ENCODE assay signal across 3 cellular contexts in genomic region chr20:34343458-34344255, GRCh38.
TF ChIP-seq lines count a peak whose summit lies in the region.

No MANE protein-coding gene starts in this region.

TF ChIP-seq in K562, 482 proteins besides CTCF, POLR2A, EP300 and RAD21:
- TF ChIP-seq CTBP1 (IDR thresholded peaks at IDR 0.05; ENCODE audit: borderline replicate concordance), result peak; percentile 64; the same call in 1 of the 2 replicates
- TF ChIP-seq GTF3C2 (IDR thresholded peaks at IDR 0.05; ENCODE audit: borderline replicate concordance, extremely low read depth, insufficient read length), result peak; percentile 42
- no peak for TF ChIP-seq MED1 (CRISPR knock-in tag; IDR thresholded peaks at IDR 0.05; ENCODE audit: borderline replicate concordance)
- TF ChIP-seq NEUROD1 (IDR thresholded peaks at IDR 0.05; ENCODE audit: borderline replicate concordance, low read depth, low read length, partially characterized antibody), result no peak
- TF ChIP-seq RCOR1 (IDR thresholded peaks at IDR 0.05; ENCODE audit: borderline replicate concordance in 1 of 2, low read depth in 2 of 2, low read length in 2 of 2), result peak in 1 of 2 experiments; percentile 74; a peak in 1 of 4 replicates
- TF ChIP-seq, protein P1, sequence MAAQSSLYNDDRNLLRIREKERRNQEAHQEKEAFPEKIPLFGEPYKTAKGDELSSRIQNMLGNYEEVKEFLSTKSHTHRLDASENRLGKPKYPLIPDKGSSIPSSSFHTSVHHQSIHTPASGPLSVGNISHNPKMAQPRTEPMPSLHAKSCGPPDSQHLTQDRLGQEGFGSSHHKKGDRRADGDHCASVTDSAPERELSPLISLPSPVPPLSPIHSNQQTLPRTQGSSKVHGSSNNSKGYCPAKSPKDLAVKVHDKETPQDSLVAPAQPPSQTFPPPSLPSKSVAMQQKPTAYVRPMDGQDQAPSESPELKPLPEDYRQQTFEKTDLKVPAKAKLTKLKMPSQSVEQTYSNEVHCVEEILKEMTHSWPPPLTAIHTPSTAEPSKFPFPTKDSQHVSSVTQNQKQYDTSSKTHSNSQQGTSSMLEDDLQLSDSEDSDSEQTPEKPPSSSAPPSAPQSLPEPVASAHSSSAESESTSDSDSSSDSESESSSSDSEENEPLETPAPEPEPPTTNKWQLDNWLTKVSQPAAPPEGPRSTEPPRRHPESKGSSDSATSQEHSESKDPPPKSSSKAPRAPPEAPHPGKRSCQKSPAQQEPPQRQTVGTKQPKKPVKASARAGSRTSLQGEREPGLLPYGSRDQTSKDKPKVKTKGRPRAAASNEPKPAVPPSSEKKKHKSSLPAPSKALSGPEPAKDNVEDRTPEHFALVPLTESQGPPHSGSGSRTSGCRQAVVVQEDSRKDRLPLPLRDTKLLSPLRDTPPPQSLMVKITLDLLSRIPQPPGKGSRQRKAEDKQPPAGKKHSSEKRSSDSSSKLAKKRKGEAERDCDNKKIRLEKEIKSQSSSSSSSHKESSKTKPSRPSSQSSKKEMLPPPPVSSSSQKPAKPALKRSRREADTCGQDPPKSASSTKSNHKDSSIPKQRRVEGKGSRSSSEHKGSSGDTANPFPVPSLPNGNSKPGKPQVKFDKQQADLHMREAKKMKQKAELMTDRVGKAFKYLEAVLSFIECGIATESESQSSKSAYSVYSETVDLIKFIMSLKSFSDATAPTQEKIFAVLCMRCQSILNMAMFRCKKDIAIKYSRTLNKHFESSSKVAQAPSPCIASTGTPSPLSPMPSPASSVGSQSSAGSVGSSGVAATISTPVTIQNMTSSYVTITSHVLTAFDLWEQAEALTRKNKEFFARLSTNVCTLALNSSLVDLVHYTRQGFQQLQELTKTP (IDR thresholded peaks at IDR 0.05; ENCODE audit: low read depth in 1 of 2, partially characterized antibody in 2 of 2), result peak in 1 of 2 experiments; percentile 75
- TF ChIP-seq ASH1L (IDR thresholded peaks at IDR 0.05; ENCODE audit: borderline replicate concordance, low read depth, partially characterized antibody), result no peak

TF ChIP-seq in HepG2, 621 proteins besides CTCF, POLR2A, EP300 and RAD21 (continues in another document):
- TF ChIP-seq ZNF773 (CRISPR knock-in tag; IDR thresholded peaks at IDR 0.05; ENCODE audit: borderline replicate concordance) (no peak), REXO4 (CRISPR knock-in tag; IDR thresholded peaks at IDR 0.05; ENCODE audit: borderline replicate concordance) (no peak), MAF1 (CRISPR knock-in tag; IDR thresholded peaks at IDR 0.05; ENCODE audit: borderline replicate concordance) (no peak), ZNF839 (CRISPR knock-in tag; IDR thresholded peaks at IDR 0.05; ENCODE audit: borderline replicate concordance) (0 out of 2 replicates have a peak, but pooled peaks have one; percentile 33), ZNF382 (CRISPR knock-in tag; IDR thresholded peaks at IDR 0.05; ENCODE audit: borderline replicate concordance) (no peak), FOXO1 (CRISPR knock-in tag; IDR thresholded peaks at IDR 0.05) (no peak), ZNF138 (CRISPR knock-in tag; IDR thresholded peaks at IDR 0.05; ENCODE audit: low read depth) (no peak), ZKSCAN1 (IDR thresholded peaks at IDR 0.05; ENCODE audit: low read length) (no peak), YEATS4 (CRISPR knock-in tag; IDR thresholded peaks at IDR 0.05; ENCODE audit: borderline replicate concordance) (peak; percentile 39; the same call in 1 of the 2 replicates), ZNF383 (CRISPR knock-in tag; IDR thresholded peaks at IDR 0.05; ENCODE audit: borderline replicate concordance) (peak; percentile 89; the same call in 1 of the 2 replicates), DBP (CRISPR knock-in tag; IDR thresholded peaks at IDR 0.05; ENCODE audit: not compliant biosample characterization) (peak; percentile 17), GTF2F1 (IDR thresholded peaks at IDR 0.05; ENCODE audit: low read length) (no peak), NR2F1 (CRISPR knock-in tag; IDR thresholded peaks at IDR 0.05) (no peak), ZNF136 (CRISPR knock-in tag; IDR thresholded peaks at IDR 0.05; ENCODE audit: low read depth) (no peak), ZNF749 (CRISPR knock-in tag; IDR thresholded peaks at IDR 0.05; ENCODE audit: borderline replicate concordance) (no peak)
- TF ChIP-seq, protein P2, sequence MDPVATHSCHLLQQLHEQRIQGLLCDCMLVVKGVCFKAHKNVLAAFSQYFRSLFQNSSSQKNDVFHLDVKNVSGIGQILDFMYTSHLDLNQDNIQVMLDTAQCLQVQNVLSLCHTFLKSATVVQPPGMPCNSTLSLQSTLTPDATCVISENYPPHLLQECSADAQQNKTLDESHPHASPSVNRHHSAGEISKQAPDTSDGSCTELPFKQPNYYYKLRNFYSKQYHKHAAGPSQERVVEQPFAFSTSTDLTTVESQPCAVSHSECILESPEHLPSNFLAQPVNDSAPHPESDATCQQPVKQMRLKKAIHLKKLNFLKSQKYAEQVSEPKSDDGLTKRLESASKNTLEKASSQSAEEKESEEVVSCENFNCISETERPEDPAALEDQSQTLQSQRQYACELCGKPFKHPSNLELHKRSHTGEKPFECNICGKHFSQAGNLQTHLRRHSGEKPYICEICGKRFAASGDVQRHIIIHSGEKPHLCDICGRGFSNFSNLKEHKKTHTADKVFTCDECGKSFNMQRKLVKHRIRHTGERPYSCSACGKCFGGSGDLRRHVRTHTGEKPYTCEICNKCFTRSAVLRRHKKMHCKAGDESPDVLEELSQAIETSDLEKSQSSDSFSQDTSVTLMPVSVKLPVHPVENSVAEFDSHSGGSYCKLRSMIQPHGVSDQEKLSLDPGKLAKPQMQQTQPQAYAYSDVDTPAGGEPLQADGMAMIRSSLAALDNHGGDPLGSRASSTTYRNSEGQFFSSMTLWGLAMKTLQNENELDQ (CRISPR knock-in tag; IDR thresholded peaks at IDR 0.05; ENCODE audit: borderline replicate concordance), result no peak
- TF ChIP-seq, protein P3, sequence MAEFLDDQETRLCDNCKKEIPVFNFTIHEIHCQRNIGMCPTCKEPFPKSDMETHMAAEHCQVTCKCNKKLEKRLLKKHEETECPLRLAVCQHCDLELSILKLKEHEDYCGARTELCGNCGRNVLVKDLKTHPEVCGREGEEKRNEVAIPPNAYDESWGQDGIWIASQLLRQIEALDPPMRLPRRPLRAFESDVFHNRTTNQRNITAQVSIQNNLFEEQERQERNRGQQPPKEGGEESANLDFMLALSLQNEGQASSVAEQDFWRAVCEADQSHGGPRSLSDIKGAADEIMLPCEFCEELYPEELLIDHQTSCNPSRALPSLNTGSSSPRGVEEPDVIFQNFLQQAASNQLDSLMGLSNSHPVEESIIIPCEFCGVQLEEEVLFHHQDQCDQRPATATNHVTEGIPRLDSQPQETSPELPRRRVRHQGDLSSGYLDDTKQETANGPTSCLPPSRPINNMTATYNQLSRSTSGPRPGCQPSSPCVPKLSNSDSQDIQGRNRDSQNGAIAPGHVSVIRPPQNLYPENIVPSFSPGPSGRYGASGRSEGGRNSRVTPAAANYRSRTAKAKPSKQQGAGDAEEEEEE (CRISPR knock-in tag; IDR thresholded peaks at IDR 0.05; ENCODE audit: borderline replicate concordance), result no peak
- TF ChIP-seq, protein P4, sequence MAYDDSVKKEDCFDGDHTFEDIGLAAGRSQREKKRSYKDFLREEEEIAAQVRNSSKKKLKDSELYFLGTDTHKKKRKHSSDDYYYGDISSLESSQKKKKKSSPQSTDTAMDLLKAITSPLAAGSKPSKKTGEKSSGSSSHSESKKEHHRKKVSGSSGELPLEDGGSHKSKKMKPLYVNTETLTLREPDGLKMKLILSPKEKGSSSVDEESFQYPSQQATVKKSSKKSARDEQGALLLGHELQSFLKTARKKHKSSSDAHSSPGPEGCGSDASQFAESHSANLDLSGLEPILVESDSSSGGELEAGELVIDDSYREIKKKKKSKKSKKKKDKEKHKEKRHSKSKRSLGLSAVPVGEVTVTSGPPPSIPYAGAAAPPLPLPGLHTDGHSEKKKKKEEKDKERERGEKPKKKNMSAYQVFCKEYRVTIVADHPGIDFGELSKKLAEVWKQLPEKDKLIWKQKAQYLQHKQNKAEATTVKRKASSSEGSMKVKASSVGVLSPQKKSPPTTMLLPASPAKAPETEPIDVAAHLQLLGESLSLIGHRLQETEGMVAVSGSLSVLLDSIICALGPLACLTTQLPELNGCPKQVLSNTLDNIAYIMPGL (CRISPR knock-in tag; IDR thresholded peaks at IDR 0.05; ENCODE audit: borderline replicate concordance in 1 of 2, low read depth in 1 of 2), result 0 out of 4 replicates have a peak, but pooled peaks of 1 of the 2 experiments have one; percentile 16

TF ChIP-seq in GM23338, 12 proteins besides CTCF, POLR2A, EP300 and RAD21 (continues in another document):
- TF ChIP-seq CREB1 (CRISPR knock-in tag; IDR thresholded peaks at IDR 0.05; ENCODE audit: low read depth) (no peak), REST (IDR thresholded peaks at IDR 0.05; ENCODE audit: unreplicated experiment) (no peak), STAT1 (IDR thresholded peaks at IDR 0.05; ENCODE audit: unreplicated experiment) (no peak), JUNB (IDR thresholded peaks at IDR 0.05; ENCODE audit: unreplicated experiment) (no peak), NANOG (IDR thresholded peaks at IDR 0.05; ENCODE audit: borderline replicate concordance) (no peak), ZNF114 (CRISPR knock-in tag; IDR thresholded peaks at IDR 0.05) (no peak), POLR2AphosphoS5 (IDR thresholded peaks at IDR 0.05; ENCODE audit: low read depth) (no peak), EZH2 (IDR thresholded peaks at IDR 0.05; ENCODE audit: low read depth, unreplicated experiment) (no peak), ZNF331 (CRISPR knock-in tag; IDR thresholded peaks at IDR 0.05; ENCODE audit: low read depth) (no peak)
- TF ChIP-seq, protein P5, sequence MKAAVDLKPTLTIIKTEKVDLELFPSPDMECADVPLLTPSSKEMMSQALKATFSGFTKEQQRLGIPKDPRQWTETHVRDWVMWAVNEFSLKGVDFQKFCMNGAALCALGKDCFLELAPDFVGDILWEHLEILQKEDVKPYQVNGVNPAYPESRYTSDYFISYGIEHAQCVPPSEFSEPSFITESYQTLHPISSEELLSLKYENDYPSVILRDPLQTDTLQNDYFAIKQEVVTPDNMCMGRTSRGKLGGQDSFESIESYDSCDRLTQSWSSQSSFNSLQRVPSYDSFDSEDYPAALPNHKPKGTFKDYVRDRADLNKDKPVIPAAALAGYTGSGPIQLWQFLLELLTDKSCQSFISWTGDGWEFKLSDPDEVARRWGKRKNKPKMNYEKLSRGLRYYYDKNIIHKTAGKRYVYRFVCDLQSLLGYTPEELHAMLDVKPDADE (IDR thresholded peaks at IDR 0.05), result no peak
